23 cellular contexts compared by ENCODE assay signal in the genomic region with DNA sequence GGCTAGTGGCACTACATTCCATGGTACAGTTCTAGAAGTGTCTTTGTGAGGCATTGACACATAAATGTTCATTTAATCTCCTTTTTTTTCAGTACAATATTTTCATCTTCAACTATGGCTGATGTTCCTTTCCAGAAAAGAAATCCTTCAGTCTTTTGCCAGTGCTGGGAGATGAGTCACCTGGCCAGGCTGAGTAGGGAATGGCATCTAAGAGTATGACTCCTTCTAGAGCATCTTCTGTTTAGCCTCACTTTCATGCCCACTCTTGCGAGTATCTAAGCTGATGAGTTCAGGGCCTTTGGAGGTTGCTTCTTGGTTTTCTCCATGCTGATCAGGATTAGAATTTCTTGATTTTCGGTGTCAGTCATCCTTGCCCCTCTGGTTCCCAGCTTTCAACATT.
"Had no signal": no experiment of that assay in that cellular context is flagged by ENCODE, and none has a peak within 500 bp of the region (broad histone marks: within the 10 kb centered on the region; RNA-seq: fewer than 3 reads in every experiment).

No MANE protein-coding gene starts in this region.

- H3K27ac Mint-ChIP-seq: activated B cell treated with CpG ODN at 0.5 μM for 24 hours; activated naive CD4-positive, alpha-beta T cell treated with anti-CD3 and anti-CD28 coated beads, Interleukin-2, amount 50 U/mL, for 72 hours; activated T-cell treated with anti-CD3 and anti-CD28 coated beads, Interleukin-2, amount 50 U/mL, for 72 hours; natural killer cell treated with Interleukin-12 subunit alpha and Interleukin-12 subunit beta and Interleukin-15 and Interleukin-18, amount 100 ng/mL, for 72 hours; T-helper 17 cell had no signal

- H3K9me3 Mint-ChIP-seq: activated B cell treated with CpG ODN at 0.5 μM for 24 hours; activated T-cell treated with anti-CD3 and anti-CD28 coated beads, Interleukin-2, amount 50 U/mL, for 72 hours; central memory CD8-positive, alpha-beta T cell; natural killer cell treated with Interleukin-12 subunit alpha and Interleukin-12 subunit beta and Interleukin-15 and Interleukin-18, amount 100 ng/mL, for 72 hours had no signal

- H3K4me1 ChIP-seq: body of pancreas, right atrium auricular region had no signal

- H3K9me3 ChIP-seq: body of pancreas, esophagus muscularis mucosa, right atrium auricular region had no signal

- H3K36me3 Mint-ChIP-seq: activated naive CD4-positive, alpha-beta T cell treated with anti-CD3 and anti-CD28 coated beads, Interleukin-2, amount 50 U/mL, for 72 hours; natural killer cell treated with Interleukin-12 subunit alpha and Interleukin-12 subunit beta and Interleukin-15 and Interleukin-18, amount 100 ng/mL, for 72 hours had no signal

- H3K27me3 ChIP-seq: body of pancreas, esophagus muscularis mucosa, right atrium auricular region had no signal

- H3K27ac ChIP-seq: body of pancreas, coronary artery, esophagus muscularis mucosa, right atrium auricular region had no signal

- H3K4me3 Mint-ChIP-seq: activated B cell treated with CpG ODN at 0.5 μM for 24 hours; activated T-cell treated with anti-CD3 and anti-CD28 coated beads, Interleukin-2, amount 50 U/mL, for 72 hours; central memory CD8-positive, alpha-beta T cell; natural killer cell treated with Interleukin-12 subunit alpha and Interleukin-12 subunit beta and Interleukin-15 and Interleukin-18, amount 100 ng/mL, for 72 hours; T-helper 17 cell had no signal

- DNase-seq: activated B cell treated with CpG ODN at 0.5 μM for 24 hours; activated CD4-positive, alpha-beta T cell treated with anti-CD3 and anti-CD28 coated beads for 48 hours; activated CD8-positive, alpha-beta memory T cell treated with anti-CD3 and anti-CD28 coated beads, Interleukin-2, amount 50 U/mL, for 48 hours; activated gamma-delta T cell; activated T-cell treated with anti-CD3 and anti-CD28 coated beads, Interleukin-2, amount 50 U/mL, for 72 hours; amniotic stem cell; body of pancreas; glutamatergic neuron; kidney glomerular epithelial cell; mesendoderm; nucleus accumbens; small intestine; stimulated activated CD4-positive, alpha-beta T cell treated with anti-CD3 and anti-CD28 coated beads, Interleukin-4, amount 100 ng/mL, for 4 hours; stimulated activated CD8-positive, alpha-beta memory T cell treated with anti-CD3 and anti-CD28 coated beads, Interleukin-4, amount 100 ng/mL, for 48 hours; stimulated activated naive CD4-positive, alpha-beta T cell treated with Interleukin-2 at 50 U/mL for 16 hours; substantia nigra; T-helper 17 cell had no signal

- H3K36me3 ChIP-seq: esophagus muscularis mucosa, right atrium auricular region had no signal

- H3K4me3 ChIP-seq: body of pancreas, coronary artery, esophagus muscularis mucosa, right atrium auricular region had no signal

- H3K4me1 Mint-ChIP-seq: activated B cell treated with CpG ODN at 0.5 μM for 24 hours; central memory CD8-positive, alpha-beta T cell; T-helper 17 cell had no signal
